ENCODE assay signal across 19 cellular contexts in the genomic region with DNA sequence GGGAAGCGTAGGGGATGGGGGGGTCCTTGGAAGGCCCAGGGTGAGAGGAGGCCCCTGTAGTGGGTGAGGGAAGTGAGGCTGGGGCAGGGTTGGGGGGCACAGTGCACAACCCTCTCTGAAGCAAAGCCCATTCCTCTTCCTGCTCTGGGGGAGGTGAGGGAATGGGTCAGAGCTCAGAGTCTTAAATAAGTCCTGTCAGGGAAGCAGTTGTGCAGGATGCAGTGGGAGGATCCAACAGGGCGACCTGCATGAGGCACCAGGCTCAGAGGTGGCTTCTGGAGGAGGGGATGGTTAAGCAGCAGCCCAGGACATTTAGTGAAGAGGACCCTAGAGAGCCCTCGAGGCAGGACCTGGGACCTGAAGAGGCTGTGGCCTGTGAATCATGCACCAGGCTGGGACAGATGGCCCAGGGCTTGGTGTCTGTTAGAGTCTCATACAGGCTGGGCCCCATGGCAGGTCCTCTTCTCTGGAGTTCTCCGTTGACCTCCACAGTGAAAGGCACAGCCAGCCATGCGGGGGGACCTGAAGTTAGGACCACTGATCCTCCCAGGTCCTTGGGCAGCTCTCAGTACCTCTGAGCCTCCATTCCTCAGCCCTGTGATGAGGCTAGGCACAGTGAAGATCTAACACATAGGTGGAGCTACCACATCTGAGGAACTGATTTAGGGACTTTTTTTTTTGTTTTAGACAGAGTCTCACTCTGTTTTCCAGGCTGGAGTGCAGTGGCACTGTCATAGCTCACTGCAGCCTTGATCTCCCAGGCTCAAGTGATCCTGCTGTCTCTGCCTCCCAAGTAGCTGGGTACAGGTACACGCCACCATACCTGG.
"Had no signal": no experiment of that assay in that cellular context is flagged by ENCODE, and none has a peak within 500 bp of the region (broad histone marks: within the 10 kb centered on the region; RNA-seq: fewer than 3 reads in every experiment).

No MANE protein-coding gene starts in this region.

- H3K9me3 ChIP-seq: breast epithelium, mucosa of descending colon, psoas muscle, SK-N-SH, thyroid gland, upper lobe of right lung had no signal

- H3K27me3 Mint-ChIP-seq: activated T-helper 17 cell treated with anti-CD3 and anti-CD28 coated beads, Interleukin-2, amount 50 U/mL, for 72 hours; memory B cell; stimulated activated naive CD8-positive, alpha-beta T cell treated with anti-CD3 and anti-CD28 coated beads, Interleukin-15, Interleukin-2, amounts not matched to agents 100 ng/mL and 50 ng/mL, for 24 hours had no signal

- H3K27me3 ChIP-seq: breast epithelium, neural progenitor cell, thyroid gland, upper lobe of right lung had no signal

- H3K4me3 ChIP-seq: breast epithelium, coronary artery, mucosa of descending colon, neural progenitor cell, psoas muscle, thyroid gland, upper lobe of right lung had no signal

- H3K9me3 Mint-ChIP-seq: activated naive CD4-positive, alpha-beta T cell treated with anti-CD3 and anti-CD28 coated beads, Interleukin-2, amount 50 U/mL, for 72 hours; activated T-helper 17 cell treated with anti-CD3 and anti-CD28 coated beads, Interleukin-2, amount 50 U/mL, for 72 hours; endodermal cell; memory B cell; neural progenitor cell; stimulated activated naive CD8-positive, alpha-beta T cell treated with anti-CD3 and anti-CD28 coated beads, Interleukin-15, Interleukin-2, amounts not matched to agents 100 ng/mL and 50 ng/mL, for 24 hours had no signal

- DNase-seq: activated CD4-positive, alpha-beta T cell treated with anti-CD3 and anti-CD28 coated beads, Interleukin-2, amount 50 U/mL, for 1 hour; activated CD4-positive, CD25-positive, alpha-beta regulatory T cell treated with anti-CD3 and anti-CD28 coated beads, Interleukin-2, amount 50 U/mL, for 72 hours; activated T-cell treated with anti-CD3 and anti-CD28 coated beads, Interleukin-2, amount 50 U/mL, for 1 hour; endodermal cell; mucosa of descending colon; stimulated activated CD4-positive, alpha-beta T cell treated with anti-CD3 and anti-CD28 coated beads, Interleukin-12 subunit alpha, Interleukin-12 subunit beta, amount 100 ng/mL, for 4 hours; stimulated activated CD4-positive, alpha-beta T cell treated with anti-CD3 and anti-CD28 coated beads, Interleukin-4, amount 100 ng/mL, for 4 hours; thyroid gland; upper lobe of right lung had no signal

- H3K4me1 Mint-ChIP-seq: activated T-helper 17 cell treated with anti-CD3 and anti-CD28 coated beads, Interleukin-2, amount 50 U/mL, for 72 hours; memory B cell had no signal

- H3K27ac Mint-ChIP-seq: activated T-helper 17 cell treated with anti-CD3 and anti-CD28 coated beads, Interleukin-2, amount 50 U/mL, for 72 hours; endodermal cell; memory B cell; stimulated activated naive CD8-positive, alpha-beta T cell treated with anti-CD3 and anti-CD28 coated beads, Interleukin-15, Interleukin-2, amounts not matched to agents 100 ng/mL and 50 ng/mL, for 24 hours had no signal

- ATAC-seq: activated T-helper 17 cell treated with anti-CD3 and anti-CD28 coated beads, Interleukin-2, amount 50 U/mL, for 72 hours; mucosa of descending colon; psoas muscle; right cardiac atrium; upper lobe of right lung had no signal

- H3K36me3 ChIP-seq: breast epithelium, neural progenitor cell, thyroid gland, upper lobe of right lung had no signal

- H3K36me3 Mint-ChIP-seq: activated naive CD4-positive, alpha-beta T cell treated with anti-CD3 and anti-CD28 coated beads, Interleukin-2, amount 50 U/mL, for 72 hours; neural progenitor cell had no signal

- H3K27ac ChIP-seq: coronary artery, neural progenitor cell, thyroid gland, upper lobe of right lung had no signal

- H3K4me3 Mint-ChIP-seq: activated T-helper 17 cell treated with anti-CD3 and anti-CD28 coated beads, Interleukin-2, amount 50 U/mL, for 72 hours; endodermal cell; memory B cell; neural progenitor cell; stimulated activated naive CD8-positive, alpha-beta T cell treated with anti-CD3 and anti-CD28 coated beads, Interleukin-15, Interleukin-2, amounts not matched to agents 100 ng/mL and 50 ng/mL, for 24 hours had no signal
